In genomic region chr2:208254118-208254870, GRCh38 we compare ENCODE assay signal across 8 cellular contexts. TPM values are rescaled to one million over a fixed set of nuclear protein-coding genes. Genes with fewer than 3 reads are reported as not detected.
DNase-seq lines count a peak whose midpoint lies in the region; ATAC-seq and TF ChIP-seq lines count a peak whose summit lies in the region.

No MANE protein-coding gene starts in this region.

- POLR2A ChIA-PET in AG04449 (lab: Yijun Ruan, JAX): interaction anchor here (3.3 kb wide), 1 partner anchor 12 kb away, joined by 14 read pairs; the partner anchor contains the start of gene PIKFYVE

- TF ChIP-seq CTCF in AG04449 (IDR thresholded peaks at IDR 0.05; ENCODE audit: insufficient read depth, low read length, missing control alignments): peak; percentile 93

- DNase-seq in AG04449 (ENCODE audit: low read depth, low spot score) (no peak), NCI-H2171 treated with DMSO at 0.1 percent for 48 hours (lab: John Stamatoyannopoulos, UW) (peak; percentile 70), cerebellum (ENCODE audit: low spot score) (peak; percentile 82), kidney tubule cell (ENCODE audit: low spot score) (peak; percentile 76)
- peak; percentile 55 for DNase-seq in activated CD4-positive, CD25-positive, alpha-beta regulatory T cell treated with anti-CD3 and anti-CD28 coated beads, Interleukin-2, amount 50 U/mL, for 16 hours (ENCODE audit: low read depth, low spot score)
- DNase-seq in stimulated activated CD4-positive, alpha-beta T cell treated with anti-CD3 and anti-CD28 coated beads, Interleukin-1b, Interleukin-23, amount 100 ng/mL, for 1 hour (ENCODE audit: low read depth in 2 of 2): peak; percentile 48 to 60

- ATAC-seq in GM18517 (IDR thresholded peaks at IDR 0.05; ENCODE audit: unreplicated experiment): peak; percentile 52
- ATAC-seq in HG03064 (IDR thresholded peaks at IDR 0.05; ENCODE audit: low read depth, unreplicated experiment): peak; percentile 74

- CTCF ChIA-PET in AG04449 (lab: Yijun Ruan, JAX): interaction anchor here (0.6 to 5.6 kb wide), 15 partner anchors 13 to 509 kb away, joined by 3 to 96 read pairs (median 3); partner anchors contain the start of gene PIKFYVE

- H3K4me3 ChIP-seq in AG04449 (ENCODE audit: low read depth, low read length): peak overlapping the region; percentile 89

RNA-seq across cellular contexts. Expression of gene IDH1, which starts 0.6 kb away (rescaled TPM):
- total RNA-seq in cerebellum: 109 TPM

RNA-seq across cellular contexts. Expression of gene PIKFYVE, which starts 11.8 kb away (rescaled TPM):
- total RNA-seq in cerebellum: 39.3 TPM
